In the genomic region with DNA sequence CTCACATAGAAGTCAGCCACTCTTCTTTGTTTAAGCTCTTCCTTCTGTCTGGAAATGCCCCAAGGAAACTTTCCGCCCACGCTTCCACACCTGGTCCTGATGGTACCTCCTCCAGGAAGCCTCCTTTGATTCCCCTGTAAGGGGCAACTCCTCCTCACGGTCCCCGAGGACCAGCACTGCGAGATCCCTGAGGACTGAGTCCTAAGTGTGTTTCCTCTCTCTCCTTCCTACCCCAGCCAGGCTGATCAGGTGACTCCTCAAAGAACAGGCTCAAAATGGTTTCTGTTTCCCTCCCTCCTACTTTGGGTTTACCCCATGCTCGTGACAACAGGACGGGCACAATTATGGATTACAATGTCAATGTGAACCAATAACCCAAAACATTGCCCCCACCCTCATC, we compare ENCODE assay signal across 12 cellular contexts.
DNase-seq lines count a peak whose midpoint lies in the region; ATAC-seq and TF ChIP-seq lines count a peak whose summit lies in the region.
"Had no signal": no experiment of that assay in that cellular context is flagged by ENCODE, and none has a peak within 500 bp of the region (broad histone marks: within the 10 kb centered on the region; RNA-seq: fewer than 3 reads in every experiment).

No MANE protein-coding gene starts in this region.

- H3K9me3 ChIP-seq in AG04450 (ENCODE audit: control insufficient read depth, insufficient read depth, low read length) (peaks cover 2% of the 10 kb centered on the region; the same call in 1 of the 2 replicates), OCI-LY7 (ENCODE audit: low read length) (peaks cover 19% of the 10 kb centered on the region; the same call in 1 of the 2 replicates), psoas muscle (no peaks in the 10 kb centered on the region), right lobe of liver (no peaks in the 10 kb centered on the region)
- H3K9me3 ChIP-seq: gastroesophageal sphincter, stomach had no signal

- no peaks in the 10 kb centered on the region for H3K79me2 ChIP-seq in OCI-LY7 (ENCODE audit: insufficient read depth, low read depth, low read length)

- H3K4me3 Mint-ChIP-seq in activated naive CD8-positive, alpha-beta T cell treated with anti-CD3 and anti-CD28 coated beads, Interleukin-2, amount 50 U/mL, for 24 hours, result no peak overlapping the region
- H3K4me3 Mint-ChIP-seq: activated CD4-positive, alpha-beta T cell treated with anti-CD3 and anti-CD28 coated beads for 36 hours; T-helper 1 cell treated with Interleukin-12 subunit alpha and Interleukin-12 subunit beta and Interleukin-4 antibody, amounts not matched to agents 30 μg/mL and 1 μg/mL, for 36 hours had no signal

- peak overlapping the region; percentile 79; the same call in 1 of the 2 replicates for H2AFZ ChIP-seq in OCI-LY7 (ENCODE audit: low read length)

- H3K36me3 ChIP-seq in OCI-LY7 (ENCODE audit: insufficient read depth, low read length), result no peaks in the 10 kb centered on the region
- H3K36me3 ChIP-seq in psoas muscle (ENCODE audit: insufficient read depth in 1 of 2, low read depth in 1 of 2), result no peaks in the 10 kb centered on the region
- no peaks in the 10 kb centered on the region for H3K36me3 ChIP-seq in right lobe of liver
- H3K36me3 ChIP-seq: gastroesophageal sphincter, stomach had no signal

- no peak for TF ChIP-seq POLR2A in right lobe of liver (IDR thresholded peaks at IDR 0.05)

- H4K20me1 ChIP-seq in OCI-LY7 (ENCODE audit: insufficient read depth, low read length), result no peaks in the 10 kb centered on the region

- peaks cover 41% of the 10 kb centered on the region for H3K4me1 Mint-ChIP-seq in activated naive CD8-positive, alpha-beta T cell treated with anti-CD3 and anti-CD28 coated beads, Interleukin-2, amount 50 U/mL, for 24 hours

- H3K9me2 ChIP-seq in OCI-LY7 (ENCODE audit: insufficient read depth, low read length), result no peaks in the 10 kb centered on the region

- H3K27ac Mint-ChIP-seq in activated naive CD8-positive, alpha-beta T cell treated with anti-CD3 and anti-CD28 coated beads, Interleukin-2, amount 50 U/mL, for 24 hours, result no peak overlapping the region
- H3K27ac Mint-ChIP-seq: activated CD4-positive, alpha-beta T cell treated with anti-CD3 and anti-CD28 coated beads for 36 hours; T-helper 1 cell treated with Interleukin-12 subunit alpha and Interleukin-12 subunit beta and Interleukin-4 antibody, amounts not matched to agents 30 μg/mL and 1 μg/mL, for 36 hours had no signal

- DNase-seq in AG04450 (ENCODE audit: low read depth, low spot score), result no peak
- DNase-seq in OCI-LY7 (ENCODE audit: low spot score), result no peak
- DNase-seq in epithelial cell of esophagus (ENCODE audit: low read depth), result peak; percentile 30
- peak in 1 of 2 donors; percentile 30 for DNase-seq in psoas muscle
- no peak for DNase-seq in right lobe of liver
- no peak for DNase-seq in NCI-H446 (lab: John Stamatoyannopoulos, UW)
- DNase-seq in activated naive CD8-positive, alpha-beta T cell treated with anti-CD3 and anti-CD28 coated beads, Interleukin-2, amount 50 U/mL, for 24 hours, result no peak
- no peak for DNase-seq in NCI-H510A treated with DMSO at 0.1 percent for 48 hours (lab: John Stamatoyannopoulos, UW)
- DNase-seq: activated CD4-positive, alpha-beta T cell treated with anti-CD3 and anti-CD28 coated beads for 36 hours; stomach had no signal

- H3K27ac ChIP-seq in AG04450 (ENCODE audit: low read depth, low read length), result peak overlapping the region; percentile 84
- no peak overlapping the region for H3K27ac ChIP-seq in OCI-LY7 (ENCODE audit: low read depth, low read length, poor library complexity, severe bottlenecking)
- H3K27ac ChIP-seq in psoas muscle, result peak overlapping the region; percentile 55
- no peak overlapping the region for H3K27ac ChIP-seq in right lobe of liver
- H3K27ac ChIP-seq: stomach had no signal

- no TSS peak for BruUV-seq in OCI-LY7 (replicated peaks; lab: Mats Ljungman, UMichigan)

- POLR2A ChIA-PET in AG04450 (lab: Yijun Ruan, JAX), result interaction anchor here (0.6 to 1.7 kb wide), 2 partner anchors 21 to 39 kb away, joined by 3 to 6 read pairs; no protein-coding TSS in a partner anchor
- POLR2A ChIA-PET in OCI-LY7 (lab: Charles Lee), result interaction anchor here (0.6 kb wide), 1 partner anchor 178 kb away, joined by 3 read pairs; no protein-coding TSS in a partner anchor

- H3K4me1 ChIP-seq in OCI-LY7 (ENCODE audit: insufficient read depth, low read length, poor library complexity, severe bottlenecking) (peaks cover 9% of the 10 kb centered on the region), psoas muscle (peaks cover 13% of the 10 kb centered on the region), right lobe of liver (peaks cover 0 to 29% (median 12%) of the 10 kb centered on the region in 4 donors)

- peaks cover 9% of the 10 kb centered on the region for H3K27me3 Mint-ChIP-seq in activated naive CD8-positive, alpha-beta T cell treated with anti-CD3 and anti-CD28 coated beads, Interleukin-2, amount 50 U/mL, for 24 hours
- H3K27me3 Mint-ChIP-seq: activated CD4-positive, alpha-beta T cell treated with anti-CD3 and anti-CD28 coated beads for 36 hours had no signal

- no peak for TF ChIP-seq CTCF in AG04450 (IDR thresholded peaks at IDR 0.05; ENCODE audit: low read depth, low read length)
- TF ChIP-seq CTCF in OCI-LY7 (conservative IDR thresholded peaks at IDR 0.05; ENCODE audit: low read length), result no peak
- no peak for TF ChIP-seq CTCF in epithelial cell of esophagus (IDR thresholded peaks at IDR 0.05; ENCODE audit: insufficient read depth, low read depth, low read length, missing control alignments)
- no peak for TF ChIP-seq CTCF in psoas muscle (IDR thresholded peaks at IDR 0.05)
- no peak for TF ChIP-seq CTCF in right lobe of liver (IDR thresholded peaks at IDR 0.05)

- H3K36me3 Mint-ChIP-seq in activated naive CD8-positive, alpha-beta T cell treated with anti-CD3 and anti-CD28 coated beads, Interleukin-2, amount 50 U/mL, for 24 hours (ENCODE audit: low read depth), result no peaks in the 10 kb centered on the region

- H3K4me2 ChIP-seq in OCI-LY7 (ENCODE audit: low read length), result no peak overlapping the region

- H3K4me3 ChIP-seq in AG04450 (ENCODE audit: low read depth, low read length) (no peak overlapping the region; the same call in 1 of the 2 replicates), OCI-LY7 (ENCODE audit: low read depth, low read length, poor library complexity, severe bottlenecking) (no peak overlapping the region), epithelial cell of esophagus (ENCODE audit: low read length) (no peak overlapping the region), psoas muscle (peak overlapping the region; percentile 30), right lobe of liver (no peak overlapping the region)
- H3K4me3 ChIP-seq: stomach had no signal

- 35 to 54% (median 41%) methylated on average over 7 of the region's 7 CpGs for WGBS in psoas muscle, 3 donors
- WGBS in right lobe of liver (ENCODE audit: insufficient coverage, low coverage, low lambda C conversion rate, missing lambda C conversion rate), result 69% methylated on average over 7 of the region's 7 CpGs

- no peaks in the 10 kb centered on the region for H3K27me3 ChIP-seq in AG04450 (ENCODE audit: control insufficient read depth, insufficient read depth, low read length)
- H3K27me3 ChIP-seq in psoas muscle (ENCODE audit: insufficient read depth in 3 of 3, low read length in 2 of 3), result peaks cover 0 to 32% (median 3%) of the 10 kb centered on the region in 3 donors
- no peaks in the 10 kb centered on the region for H3K27me3 ChIP-seq in right lobe of liver

- ATAC-seq in psoas muscle (no peak), right lobe of liver (no peak)
- ATAC-seq in activated naive CD8-positive, alpha-beta T cell treated with anti-CD3 and anti-CD28 coated beads, Interleukin-2, amount 50 U/mL, for 24 hours, result no peak
- ATAC-seq: activated CD4-positive, alpha-beta T cell treated with anti-CD3 and anti-CD28 coated beads for 36 hours had no signal

- H3K9me3 Mint-ChIP-seq in activated naive CD8-positive, alpha-beta T cell treated with anti-CD3 and anti-CD28 coated beads, Interleukin-2, amount 50 U/mL, for 24 hours, result no peaks in the 10 kb centered on the region

- intact Hi-C loops in OCI-LY7 (cut with micrococcal nuclease; ENCODE audit: unreplicated experiment), result no loop called here
- intact Hi-C loops in psoas muscle (cut with DNase I), result no loop called here
- intact Hi-C loops in right lobe of liver (cut with DNase I), result no loop called here

- CTCF ChIA-PET in AG04450 (lab: Charles Lee), result interaction anchor here (1.3 to 1.8 kb wide), 3 partner anchors 22 to 228 kb away, joined by 4 to 9 read pairs (median 5); no protein-coding TSS in a partner anchor
- CTCF ChIA-PET in OCI-LY7 (lab: Charles Lee; ENCODE audit: unreplicated experiment), result no interaction called here

Comparison
In these comparisons a context has a peak if more than half of its experiments do, and no peak if none do; other contexts are left out.
1. H3K27ac ChIP-seq: peak in AG04450 (single experiment) and psoas muscle (single experiment); none in OCI-LY7 (single experiment) and right lobe of liver (0 of 3).